ENCODE assay signal across 1 cellular context in the genomic region with DNA sequence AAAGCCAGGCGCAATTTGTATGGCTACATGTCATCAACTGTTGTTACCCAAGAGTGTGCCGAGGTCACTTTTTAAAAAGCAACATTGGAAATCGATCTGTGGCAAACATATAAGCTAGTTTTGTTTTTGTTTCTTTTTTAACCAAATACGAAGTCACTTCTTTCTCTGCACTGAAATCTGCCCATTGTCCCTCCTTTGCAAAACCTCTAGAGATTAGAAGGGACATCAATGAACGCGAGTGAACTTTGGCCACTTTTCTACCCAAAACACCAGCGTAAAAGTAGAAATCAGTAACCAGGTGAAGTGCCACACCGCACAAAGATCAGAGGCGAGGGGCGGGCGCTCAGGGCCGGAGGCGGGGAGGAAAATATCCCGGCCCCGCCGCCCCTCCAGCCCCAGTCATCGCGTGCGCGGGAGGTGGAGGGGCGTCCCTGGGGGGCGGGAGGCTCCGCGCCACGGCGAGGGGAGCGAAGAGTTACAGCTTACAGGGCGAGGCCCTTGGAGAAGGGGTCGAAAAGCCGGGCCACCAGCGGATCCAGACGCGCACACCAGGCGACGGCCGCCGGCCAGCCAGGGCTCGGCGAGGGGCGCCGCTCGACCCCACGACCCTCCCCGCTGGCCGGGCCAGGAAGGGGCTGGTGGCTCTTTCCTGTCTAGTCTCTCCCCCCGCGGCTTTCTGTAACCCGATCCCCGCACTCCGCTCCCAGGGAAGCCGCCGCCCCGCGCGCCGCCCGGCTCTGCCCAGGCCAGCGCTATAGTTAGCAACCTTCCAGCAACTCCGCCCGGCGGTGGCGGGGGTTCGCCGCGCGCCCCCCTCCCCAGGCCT.
A peak's percentile ranks its signal among the peaks of the same experiment; 100 is the strongest.
TF ChIP-seq lines count a peak whose summit lies in the region.

No MANE protein-coding gene starts in this region.

TF ChIP-seq in HepG2, 621 proteins besides CTCF, POLR2A, EP300 and RAD21 (continued from another document and continues in another):
- TF ChIP-seq REL (CRISPR knock-in tag; conservative IDR thresholded peaks at IDR 0.05): peak; percentile 68; the same call in 1 of the 2 replicates
- TF ChIP-seq, protein P1, sequence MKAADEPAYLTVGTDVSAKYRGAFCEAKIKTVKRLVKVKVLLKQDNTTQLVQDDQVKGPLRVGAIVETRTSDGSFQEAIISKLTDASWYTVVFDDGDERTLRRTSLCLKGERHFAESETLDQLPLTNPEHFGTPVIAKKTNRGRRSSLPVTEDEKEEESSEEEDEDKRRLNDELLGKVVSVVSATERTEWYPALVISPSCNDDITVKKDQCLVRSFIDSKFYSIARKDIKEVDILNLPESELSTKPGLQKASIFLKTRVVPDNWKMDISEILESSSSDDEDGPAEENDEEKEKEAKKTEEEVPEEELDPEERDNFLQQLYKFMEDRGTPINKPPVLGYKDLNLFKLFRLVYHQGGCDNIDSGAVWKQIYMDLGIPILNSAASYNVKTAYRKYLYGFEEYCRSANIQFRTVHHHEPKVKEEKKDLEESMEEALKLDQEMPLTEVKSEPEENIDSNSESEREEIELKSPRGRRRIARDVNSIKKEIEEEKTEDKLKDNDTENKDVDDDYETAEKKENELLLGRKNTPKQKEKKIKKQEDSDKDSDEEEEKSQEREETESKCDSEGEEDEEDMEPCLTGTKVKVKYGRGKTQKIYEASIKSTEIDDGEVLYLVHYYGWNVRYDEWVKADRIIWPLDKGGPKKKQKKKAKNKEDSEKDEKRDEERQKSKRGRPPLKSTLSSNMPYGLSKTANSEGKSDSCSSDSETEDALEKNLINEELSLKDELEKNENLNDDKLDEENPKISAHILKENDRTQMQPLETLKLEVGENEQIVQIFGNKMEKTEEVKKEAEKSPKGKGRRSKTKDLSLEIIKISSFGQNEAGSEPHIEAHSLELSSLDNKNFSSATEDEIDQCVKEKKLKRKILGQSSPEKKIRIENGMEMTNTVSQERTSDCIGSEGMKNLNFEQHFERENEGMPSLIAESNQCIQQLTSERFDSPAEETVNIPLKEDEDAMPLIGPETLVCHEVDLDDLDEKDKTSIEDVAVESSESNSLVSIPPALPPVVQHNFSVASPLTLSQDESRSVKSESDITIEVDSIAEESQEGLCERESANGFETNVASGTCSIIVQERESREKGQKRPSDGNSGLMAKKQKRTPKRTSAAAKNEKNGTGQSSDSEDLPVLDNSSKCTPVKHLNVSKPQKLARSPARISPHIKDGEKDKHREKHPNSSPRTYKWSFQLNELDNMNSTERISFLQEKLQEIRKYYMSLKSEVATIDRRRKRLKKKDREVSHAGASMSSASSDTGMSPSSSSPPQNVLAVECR (CRISPR knock-in tag; IDR thresholded peaks at IDR 0.05; ENCODE audit: borderline replicate concordance): peak; percentile 85
- no peak for TF ChIP-seq ZBTB21 (CRISPR knock-in tag; IDR thresholded peaks at IDR 0.05)
- TF ChIP-seq HOXA9 (CRISPR knock-in tag; IDR thresholded peaks at IDR 0.05; ENCODE audit: borderline replicate concordance): no peak
- TF ChIP-seq ZNF772 (CRISPR knock-in tag; IDR thresholded peaks at IDR 0.05): no peak
- peak; percentile 96 for TF ChIP-seq HNF4G (IDR thresholded peaks at IDR 0.05; ENCODE audit: borderline replicate concordance, low read depth, low read length)
- peak; percentile 89 for TF ChIP-seq HNF4G (CRISPR knock-in tag; IDR thresholded peaks at IDR 0.05; ENCODE audit: borderline replicate concordance, low read depth)
- TF ChIP-seq CHD2 (IDR thresholded peaks at IDR 0.05; ENCODE audit: low read depth, low read length): peak; percentile 87
- peak; percentile 49; the same call in 1 of the 2 replicates for TF ChIP-seq PRMT3 (CRISPR knock-in tag; IDR thresholded peaks at IDR 0.05; ENCODE audit: borderline replicate concordance, low read depth)
- no peak for TF ChIP-seq ZFP36 (IDR thresholded peaks at IDR 0.05; ENCODE audit: borderline replicate concordance, low read depth, low read length, partially characterized antibody)
- peak; percentile 78 for TF ChIP-seq KAT8 (CRISPR knock-in tag; IDR thresholded peaks at IDR 0.05)
- TF ChIP-seq SMAD1 (CRISPR knock-in tag; IDR thresholded peaks at IDR 0.05; ENCODE audit: borderline replicate concordance, low read depth): no peak; the same call in 1 of the 2 replicates
- no peak for TF ChIP-seq ZNF670 (CRISPR knock-in tag; IDR thresholded peaks at IDR 0.05; ENCODE audit: borderline replicate concordance)
- TF ChIP-seq ZNF792 (CRISPR knock-in tag; IDR thresholded peaks at IDR 0.05): no peak
- peak; percentile 65 for TF ChIP-seq ZFX (CRISPR knock-in tag; IDR thresholded peaks at IDR 0.05; ENCODE audit: low read depth)
- TF ChIP-seq ZNF3 (CRISPR knock-in tag; IDR thresholded peaks at IDR 0.05): peak; percentile 99
- TF ChIP-seq RORA (CRISPR knock-in tag; IDR thresholded peaks at IDR 0.05): 0 out of 2 replicates have a peak, but pooled peaks have one; percentile 63
- no peak for TF ChIP-seq ADNP (CRISPR knock-in tag; IDR thresholded peaks at IDR 0.05)
- 0 out of 2 replicates have a peak, but pooled peaks have one; percentile 32 for TF ChIP-seq ELF1 (CRISPR knock-in tag; IDR thresholded peaks at IDR 0.05)
- peak; percentile 96 for TF ChIP-seq PITX1 (CRISPR knock-in tag; IDR thresholded peaks at IDR 0.05)
- peak; percentile 36; the same call in 1 of the 2 replicates for TF ChIP-seq ZNF136 (CRISPR knock-in tag; IDR thresholded peaks at IDR 0.05; ENCODE audit: low read depth)
- TF ChIP-seq TCF7L2 (IDR thresholded peaks at IDR 0.05; ENCODE audit: low read depth, low read length): peak; percentile 80
- 0 out of 2 replicates have a peak, but pooled peaks have one; percentile 6 for TF ChIP-seq ZKSCAN5 (CRISPR knock-in tag; IDR thresholded peaks at IDR 0.05)
- TF ChIP-seq, protein P2, sequence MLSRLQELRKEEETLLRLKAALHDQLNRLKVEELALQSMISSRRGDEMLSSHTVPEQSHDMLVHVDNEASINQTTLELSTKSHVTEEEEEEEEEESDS (CRISPR knock-in tag; IDR thresholded peaks at IDR 0.05; ENCODE audit: borderline replicate concordance): peak; percentile 80; the same call in 1 of the 2 replicates
- peak; percentile 88 for TF ChIP-seq REPIN1 (CRISPR knock-in tag; IDR thresholded peaks at IDR 0.05; ENCODE audit: borderline replicate concordance, low read depth)
- peak; percentile 99 for TF ChIP-seq PPARG (CRISPR knock-in tag; conservative IDR thresholded peaks at IDR 0.05)
- TF ChIP-seq ZNF781 (CRISPR knock-in tag; IDR thresholded peaks at IDR 0.05; ENCODE audit: borderline replicate concordance, not compliant biosample characterization): peak; percentile 90
- TF ChIP-seq ZMYM2 (CRISPR knock-in tag; IDR thresholded peaks at IDR 0.05): no peak
- TF ChIP-seq, protein P3, sequence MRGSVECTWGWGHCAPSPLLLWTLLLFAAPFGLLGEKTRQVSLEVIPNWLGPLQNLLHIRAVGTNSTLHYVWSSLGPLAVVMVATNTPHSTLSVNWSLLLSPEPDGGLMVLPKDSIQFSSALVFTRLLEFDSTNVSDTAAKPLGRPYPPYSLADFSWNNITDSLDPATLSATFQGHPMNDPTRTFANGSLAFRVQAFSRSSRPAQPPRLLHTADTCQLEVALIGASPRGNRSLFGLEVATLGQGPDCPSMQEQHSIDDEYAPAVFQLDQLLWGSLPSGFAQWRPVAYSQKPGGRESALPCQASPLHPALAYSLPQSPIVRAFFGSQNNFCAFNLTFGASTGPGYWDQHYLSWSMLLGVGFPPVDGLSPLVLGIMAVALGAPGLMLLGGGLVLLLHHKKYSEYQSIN (CRISPR knock-in tag; IDR thresholded peaks at IDR 0.05; ENCODE audit: borderline replicate concordance): no peak
- TF ChIP-seq WIZ (CRISPR knock-in tag; IDR thresholded peaks at IDR 0.05): peak; percentile 36; the same call in 1 of the 2 replicates
- 0 out of 2 replicates have a peak, but pooled peaks have one; percentile 54 for TF ChIP-seq ZNF75D (CRISPR knock-in tag; IDR thresholded peaks at IDR 0.05; ENCODE audit: borderline replicate concordance)
- no peak for TF ChIP-seq EZH2 (conservative IDR thresholded peaks at IDR 0.05; ENCODE audit: low read depth, low read length)
- TF ChIP-seq ZNF749 (CRISPR knock-in tag; IDR thresholded peaks at IDR 0.05; ENCODE audit: borderline replicate concordance): peak; percentile 67; the same call in 1 of the 2 replicates
- TF ChIP-seq ZNF790 (CRISPR knock-in tag; IDR thresholded peaks at IDR 0.05; ENCODE audit: borderline replicate concordance): 0 out of 2 replicates have a peak, but pooled peaks have one; percentile 3
- TF ChIP-seq, protein P4, sequence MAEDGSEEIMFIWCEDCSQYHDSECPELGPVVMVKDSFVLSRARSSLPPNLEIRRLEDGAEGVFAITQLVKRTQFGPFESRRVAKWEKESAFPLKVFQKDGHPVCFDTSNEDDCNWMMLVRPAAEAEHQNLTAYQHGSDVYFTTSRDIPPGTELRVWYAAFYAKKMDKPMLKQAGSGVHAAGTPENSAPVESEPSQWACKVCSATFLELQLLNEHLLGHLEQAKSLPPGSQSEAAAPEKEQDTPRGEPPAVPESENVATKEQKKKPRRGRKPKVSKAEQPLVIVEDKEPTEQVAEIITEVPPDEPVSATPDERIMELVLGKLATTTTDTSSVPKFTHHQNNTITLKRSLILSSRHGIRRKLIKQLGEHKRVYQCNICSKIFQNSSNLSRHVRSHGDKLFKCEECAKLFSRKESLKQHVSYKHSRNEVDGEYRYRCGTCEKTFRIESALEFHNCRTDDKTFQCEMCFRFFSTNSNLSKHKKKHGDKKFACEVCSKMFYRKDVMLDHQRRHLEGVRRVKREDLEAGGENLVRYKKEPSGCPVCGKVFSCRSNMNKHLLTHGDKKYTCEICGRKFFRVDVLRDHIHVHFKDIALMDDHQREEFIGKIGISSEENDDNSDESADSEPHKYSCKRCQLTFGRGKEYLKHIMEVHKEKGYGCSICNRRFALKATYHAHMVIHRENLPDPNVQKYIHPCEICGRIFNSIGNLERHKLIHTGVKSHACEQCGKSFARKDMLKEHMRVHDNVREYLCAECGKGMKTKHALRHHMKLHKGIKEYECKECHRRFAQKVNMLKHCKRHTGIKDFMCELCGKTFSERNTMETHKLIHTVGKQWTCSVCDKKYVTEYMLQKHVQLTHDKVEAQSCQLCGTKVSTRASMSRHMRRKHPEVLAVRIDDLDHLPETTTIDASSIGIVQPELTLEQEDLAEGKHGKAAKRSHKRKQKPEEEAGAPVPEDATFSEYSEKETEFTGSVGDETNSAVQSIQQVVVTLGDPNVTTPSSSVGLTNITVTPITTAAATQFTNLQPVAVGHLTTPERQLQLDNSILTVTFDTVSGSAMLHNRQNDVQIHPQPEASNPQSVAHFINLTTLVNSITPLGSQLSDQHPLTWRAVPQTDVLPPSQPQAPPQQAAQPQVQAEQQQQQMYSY (CRISPR knock-in tag; IDR thresholded peaks at IDR 0.05): peak; percentile 59; the same call in 1 of the 2 replicates
- TF ChIP-seq, protein P5, sequence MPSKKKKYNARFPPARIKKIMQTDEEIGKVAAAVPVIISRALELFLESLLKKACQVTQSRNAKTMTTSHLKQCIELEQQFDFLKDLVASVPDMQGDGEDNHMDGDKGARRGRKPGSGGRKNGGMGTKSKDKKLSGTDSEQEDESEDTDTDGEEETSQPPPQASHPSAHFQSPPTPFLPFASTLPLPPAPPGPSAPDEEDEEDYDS (CRISPR knock-in tag; IDR thresholded peaks at IDR 0.05): peak; percentile 78
- TF ChIP-seq ZBTB42 (CRISPR knock-in tag; IDR thresholded peaks at IDR 0.05): peak; percentile 89; the same call in 1 of the 2 replicates
- TF ChIP-seq ZNF235 (CRISPR knock-in tag; IDR thresholded peaks at IDR 0.05; ENCODE audit: borderline replicate concordance): 0 out of 2 replicates have a peak, but pooled peaks have one; percentile 41
- TF ChIP-seq ZNF441 (CRISPR knock-in tag; IDR thresholded peaks at IDR 0.05; ENCODE audit: borderline replicate concordance): peak; percentile 79
- TF ChIP-seq IRF2 (CRISPR knock-in tag; IDR thresholded peaks at IDR 0.05): peak; percentile 94
- TF ChIP-seq, protein P6, sequence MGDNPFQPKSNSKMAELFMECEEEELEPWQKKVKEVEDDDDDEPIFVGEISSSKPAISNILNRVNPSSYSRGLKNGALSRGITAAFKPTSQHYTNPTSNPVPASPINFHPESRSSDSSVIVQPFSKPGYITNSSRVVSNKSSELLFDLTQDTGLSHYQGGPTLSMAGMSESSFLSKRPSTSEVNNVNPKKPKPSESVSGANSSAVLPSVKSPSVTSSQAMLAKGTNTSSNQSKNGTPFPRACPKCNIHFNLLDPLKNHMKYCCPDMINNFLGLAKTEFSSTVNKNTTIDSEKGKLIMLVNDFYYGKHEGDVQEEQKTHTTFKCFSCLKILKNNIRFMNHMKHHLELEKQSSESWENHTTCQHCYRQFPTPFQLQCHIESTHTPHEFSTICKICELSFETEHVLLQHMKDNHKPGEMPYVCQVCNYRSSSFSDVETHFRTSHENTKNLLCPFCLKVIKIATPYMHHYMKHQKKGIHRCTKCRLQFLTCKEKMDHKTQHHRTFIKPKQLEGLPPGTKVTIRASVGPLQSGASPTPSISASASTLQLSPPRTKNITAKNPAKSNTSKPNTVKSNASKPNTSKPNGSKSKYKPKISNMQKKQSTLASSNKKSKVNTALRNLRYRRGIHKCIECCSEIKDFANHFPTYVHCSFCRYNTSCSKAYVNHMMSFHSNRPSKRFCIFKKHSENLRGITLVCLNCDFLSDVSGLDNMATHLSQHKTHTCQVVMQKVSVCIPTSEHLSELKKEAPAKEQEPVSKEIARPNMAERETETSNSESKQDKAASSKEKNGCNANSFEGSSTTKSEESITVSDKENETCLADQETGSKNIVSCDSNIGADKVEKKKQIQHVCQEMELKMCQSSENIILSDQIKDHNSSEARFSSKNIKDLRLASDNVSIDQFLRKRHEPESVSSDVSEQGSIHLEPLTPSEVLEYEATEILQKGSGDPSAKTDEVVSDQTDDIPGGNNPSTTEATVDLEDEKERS (CRISPR knock-in tag; IDR thresholded peaks at IDR 0.05): peak; percentile 96
- TF ChIP-seq RBAK (CRISPR knock-in tag; IDR thresholded peaks at IDR 0.05): no peak
- TF ChIP-seq SOX6 (IDR thresholded peaks at IDR 0.05): no peak
- TF ChIP-seq SOX6 (CRISPR knock-in tag; IDR thresholded peaks at IDR 0.05): peak; percentile 99
- TF ChIP-seq, protein P7, sequence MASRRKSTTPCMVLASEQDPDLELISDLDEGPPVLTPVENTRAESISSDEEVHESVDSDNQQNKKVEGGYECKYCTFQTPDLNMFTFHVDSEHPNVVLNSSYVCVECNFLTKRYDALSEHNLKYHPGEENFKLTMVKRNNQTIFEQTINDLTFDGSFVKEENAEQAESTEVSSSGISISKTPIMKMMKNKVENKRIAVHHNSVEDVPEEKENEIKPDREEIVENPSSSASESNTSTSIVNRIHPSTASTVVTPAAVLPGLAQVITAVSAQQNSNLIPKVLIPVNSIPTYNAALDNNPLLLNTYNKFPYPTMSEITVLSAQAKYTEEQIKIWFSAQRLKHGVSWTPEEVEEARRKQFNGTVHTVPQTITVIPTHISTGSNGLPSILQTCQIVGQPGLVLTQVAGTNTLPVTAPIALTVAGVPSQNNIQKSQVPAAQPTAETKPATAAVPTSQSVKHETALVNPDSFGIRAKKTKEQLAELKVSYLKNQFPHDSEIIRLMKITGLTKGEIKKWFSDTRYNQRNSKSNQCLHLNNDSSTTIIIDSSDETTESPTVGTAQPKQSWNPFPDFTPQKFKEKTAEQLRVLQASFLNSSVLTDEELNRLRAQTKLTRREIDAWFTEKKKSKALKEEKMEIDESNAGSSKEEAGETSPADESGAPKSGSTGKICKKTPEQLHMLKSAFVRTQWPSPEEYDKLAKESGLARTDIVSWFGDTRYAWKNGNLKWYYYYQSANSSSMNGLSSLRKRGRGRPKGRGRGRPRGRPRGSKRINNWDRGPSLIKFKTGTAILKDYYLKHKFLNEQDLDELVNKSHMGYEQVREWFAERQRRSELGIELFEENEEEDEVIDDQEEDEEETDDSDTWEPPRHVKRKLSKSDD (CRISPR knock-in tag; IDR thresholded peaks at IDR 0.05; ENCODE audit: low read depth): 0 out of 2 replicates have a peak, but pooled peaks have one; percentile 16
- TF ChIP-seq ZNF850 (CRISPR knock-in tag; conservative IDR thresholded peaks at IDR 0.05): no peak; the same call in 1 of the 2 replicates
